1 cellular context compared by ENCODE assay signal in genomic region chr10:96044686-96045085, GRCh38.
TF ChIP-seq lines count a peak whose summit lies in the region.

No MANE protein-coding gene starts in this region.

TF ChIP-seq in GM23338, 12 proteins besides CTCF, POLR2A, EP300 and RAD21 (continued from another document):
- TF ChIP-seq EZH2phosphoT487 (IDR thresholded peaks at IDR 0.05; ENCODE audit: unreplicated experiment) (no peak), ZNF331 (CRISPR knock-in tag; IDR thresholded peaks at IDR 0.05; ENCODE audit: low read depth) (no peak), STAT1 (IDR thresholded peaks at IDR 0.05; ENCODE audit: unreplicated experiment) (no peak), REST (IDR thresholded peaks at IDR 0.05; ENCODE audit: unreplicated experiment) (no peak), ETS1 (IDR thresholded peaks at IDR 0.05) (no peak), NANOG (IDR thresholded peaks at IDR 0.05; ENCODE audit: borderline replicate concordance) (no peak)
